In the genomic region with DNA sequence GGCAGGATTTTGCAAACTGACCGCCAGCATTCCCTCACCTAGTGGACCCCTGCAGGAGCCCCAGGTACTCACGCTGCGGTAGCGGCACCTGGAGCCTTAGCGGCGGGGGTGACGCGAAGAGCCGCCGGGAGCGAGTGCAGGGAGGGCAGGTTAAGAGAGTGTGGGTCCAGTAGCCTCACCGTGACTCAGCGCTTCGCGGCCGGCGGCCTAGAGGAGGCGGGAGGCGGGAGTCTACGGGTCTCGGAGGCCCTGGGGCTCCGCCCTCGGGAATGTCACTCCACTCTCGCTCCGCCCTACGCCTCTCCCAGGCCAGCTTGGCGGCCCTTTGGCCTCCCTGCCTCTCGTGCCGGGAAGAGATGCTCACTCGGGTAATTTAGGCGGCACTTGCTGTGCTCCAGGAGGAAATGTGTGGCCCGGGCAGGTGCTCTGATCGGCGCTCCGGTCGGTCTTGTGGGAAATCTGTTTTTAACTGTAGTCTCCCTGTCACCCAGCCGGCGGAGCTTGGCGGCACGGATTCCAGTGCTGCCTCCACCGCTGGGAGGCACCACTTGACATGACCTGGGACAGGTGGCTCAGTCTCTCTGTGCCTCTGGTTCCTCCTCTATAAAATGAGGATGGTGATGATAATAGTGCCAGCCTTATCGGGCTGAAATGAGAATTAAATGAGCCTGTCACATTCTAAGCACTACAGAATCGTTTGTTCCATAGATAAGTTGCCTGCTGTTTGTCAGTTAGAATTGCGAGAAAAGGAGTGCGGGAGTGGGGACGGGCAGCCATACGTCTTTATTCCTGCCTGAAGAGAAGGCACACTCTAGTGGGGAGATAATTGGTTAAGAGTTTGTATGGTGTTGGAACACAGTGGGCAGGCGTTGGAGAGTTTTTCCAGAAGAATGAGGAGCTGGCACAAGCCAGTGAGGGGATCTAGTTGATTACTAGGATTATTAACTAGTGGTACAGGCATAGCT, we compare ENCODE assay signal across 1 cellular context.
A peak's percentile ranks its signal among the peaks of the same experiment; 100 is the strongest.
TF ChIP-seq lines count a peak whose summit lies in the region.

A gene (minus strand): TSS at position 216 of the 965 bp plus-strand sequence. CDS start 2,076 bp downstream, outside the sequence.

TF ChIP-seq in HepG2, 621 proteins besides CTCF, POLR2A, EP300 and RAD21 (continued from another document and continues in another):
- peak; percentile 72 to 88 for TF ChIP-seq MAFK (conservative IDR thresholded peaks at IDR 0.05 in 1 of 2, IDR thresholded peaks at IDR 0.05 in 1 of 2; ENCODE audit: low read length in 2 of 2)
- TF ChIP-seq, protein P1, sequence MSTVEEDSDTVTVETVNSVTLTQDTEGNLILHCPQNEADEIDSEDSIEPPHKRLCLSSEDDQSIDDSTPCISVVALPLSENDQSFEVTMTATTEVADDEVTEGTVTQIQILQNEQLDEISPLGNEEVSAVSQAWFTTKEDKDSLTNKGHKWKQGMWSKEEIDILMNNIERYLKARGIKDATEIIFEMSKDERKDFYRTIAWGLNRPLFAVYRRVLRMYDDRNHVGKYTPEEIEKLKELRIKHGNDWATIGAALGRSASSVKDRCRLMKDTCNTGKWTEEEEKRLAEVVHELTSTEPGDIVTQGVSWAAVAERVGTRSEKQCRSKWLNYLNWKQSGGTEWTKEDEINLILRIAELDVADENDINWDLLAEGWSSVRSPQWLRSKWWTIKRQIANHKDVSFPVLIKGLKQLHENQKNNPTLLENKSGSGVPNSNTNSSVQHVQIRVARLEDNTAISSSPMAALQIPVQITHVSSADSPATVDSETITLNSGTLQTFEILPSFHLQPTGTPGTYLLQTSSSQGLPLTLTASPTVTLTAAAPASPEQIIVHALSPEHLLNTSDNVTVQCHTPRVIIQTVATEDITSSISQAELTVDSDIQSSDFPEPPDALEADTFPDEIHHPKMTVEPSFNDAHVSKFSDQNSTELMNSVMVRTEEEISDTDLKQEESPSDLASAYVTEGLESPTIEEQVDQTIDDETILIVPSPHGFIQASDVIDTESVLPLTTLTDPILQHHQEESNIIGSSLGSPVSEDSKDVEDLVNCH (CRISPR knock-in tag; IDR thresholded peaks at IDR 0.05): no peak
- TF ChIP-seq, protein P2, sequence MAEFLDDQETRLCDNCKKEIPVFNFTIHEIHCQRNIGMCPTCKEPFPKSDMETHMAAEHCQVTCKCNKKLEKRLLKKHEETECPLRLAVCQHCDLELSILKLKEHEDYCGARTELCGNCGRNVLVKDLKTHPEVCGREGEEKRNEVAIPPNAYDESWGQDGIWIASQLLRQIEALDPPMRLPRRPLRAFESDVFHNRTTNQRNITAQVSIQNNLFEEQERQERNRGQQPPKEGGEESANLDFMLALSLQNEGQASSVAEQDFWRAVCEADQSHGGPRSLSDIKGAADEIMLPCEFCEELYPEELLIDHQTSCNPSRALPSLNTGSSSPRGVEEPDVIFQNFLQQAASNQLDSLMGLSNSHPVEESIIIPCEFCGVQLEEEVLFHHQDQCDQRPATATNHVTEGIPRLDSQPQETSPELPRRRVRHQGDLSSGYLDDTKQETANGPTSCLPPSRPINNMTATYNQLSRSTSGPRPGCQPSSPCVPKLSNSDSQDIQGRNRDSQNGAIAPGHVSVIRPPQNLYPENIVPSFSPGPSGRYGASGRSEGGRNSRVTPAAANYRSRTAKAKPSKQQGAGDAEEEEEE (CRISPR knock-in tag; IDR thresholded peaks at IDR 0.05; ENCODE audit: borderline replicate concordance): no peak
- TF ChIP-seq, protein P3, sequence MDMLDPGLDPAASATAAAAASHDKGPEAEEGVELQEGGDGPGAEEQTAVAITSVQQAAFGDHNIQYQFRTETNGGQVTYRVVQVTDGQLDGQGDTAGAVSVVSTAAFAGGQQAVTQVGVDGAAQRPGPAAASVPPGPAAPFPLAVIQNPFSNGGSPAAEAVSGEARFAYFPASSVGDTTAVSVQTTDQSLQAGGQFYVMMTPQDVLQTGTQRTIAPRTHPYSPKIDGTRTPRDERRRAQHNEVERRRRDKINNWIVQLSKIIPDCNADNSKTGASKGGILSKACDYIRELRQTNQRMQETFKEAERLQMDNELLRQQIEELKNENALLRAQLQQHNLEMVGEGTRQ (IDR thresholded peaks at IDR 0.05; ENCODE audit: low read depth, low read length): no peak
- TF ChIP-seq, protein P3 (CRISPR knock-in tag; IDR thresholded peaks at IDR 0.05; ENCODE audit: borderline replicate concordance): no peak
- no peak for TF ChIP-seq CEBPB (IDR thresholded peaks at IDR 0.05; ENCODE audit: borderline replicate concordance, low read depth, low read length)
- peak; percentile 38; the same call in 1 of the 2 replicates for TF ChIP-seq NFKB2 (CRISPR knock-in tag; IDR thresholded peaks at IDR 0.05; ENCODE audit: borderline replicate concordance)
- TF ChIP-seq ZNF547 (CRISPR knock-in tag; IDR thresholded peaks at IDR 0.05): no peak
- TF ChIP-seq, protein P4, sequence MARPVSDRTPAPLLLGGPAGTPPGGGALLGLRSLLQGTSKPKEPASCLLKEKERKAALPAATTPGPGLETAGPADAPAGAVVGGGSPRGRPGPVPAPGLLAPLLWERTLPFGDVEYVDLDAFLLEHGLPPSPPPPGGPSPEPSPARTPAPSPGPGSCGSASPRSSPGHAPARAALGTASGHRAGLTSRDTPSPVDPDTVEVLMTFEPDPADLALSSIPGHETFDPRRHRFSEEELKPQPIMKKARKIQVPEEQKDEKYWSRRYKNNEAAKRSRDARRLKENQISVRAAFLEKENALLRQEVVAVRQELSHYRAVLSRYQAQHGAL (CRISPR knock-in tag; IDR thresholded peaks at IDR 0.05; ENCODE audit: not compliant biosample characterization): no peak
- TF ChIP-seq PAWR (CRISPR knock-in tag; IDR thresholded peaks at IDR 0.05; ENCODE audit: borderline replicate concordance): no peak
- TF ChIP-seq RBFOX2 (IDR thresholded peaks at IDR 0.05; ENCODE audit: low read depth, low read length): peak; percentile 65
- no peak for TF ChIP-seq MIER3 (CRISPR knock-in tag; IDR thresholded peaks at IDR 0.05; ENCODE audit: borderline replicate concordance)
- TF ChIP-seq, protein P5, sequence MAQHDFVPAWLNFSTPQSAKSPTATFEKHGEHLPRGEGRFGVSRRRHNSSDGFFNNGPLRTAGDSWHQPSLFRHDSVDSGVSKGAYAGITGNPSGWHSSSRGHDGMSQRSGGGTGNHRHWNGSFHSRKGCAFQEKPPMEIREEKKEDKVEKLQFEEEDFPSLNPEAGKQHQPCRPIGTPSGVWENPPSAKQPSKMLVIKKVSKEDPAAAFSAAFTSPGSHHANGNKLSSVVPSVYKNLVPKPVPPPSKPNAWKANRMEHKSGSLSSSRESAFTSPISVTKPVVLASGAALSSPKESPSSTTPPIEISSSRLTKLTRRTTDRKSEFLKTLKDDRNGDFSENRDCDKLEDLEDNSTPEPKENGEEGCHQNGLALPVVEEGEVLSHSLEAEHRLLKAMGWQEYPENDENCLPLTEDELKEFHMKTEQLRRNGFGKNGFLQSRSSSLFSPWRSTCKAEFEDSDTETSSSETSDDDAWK (CRISPR knock-in tag; IDR thresholded peaks at IDR 0.05): no peak
- TF ChIP-seq PHB2 (IDR thresholded peaks at IDR 0.05; ENCODE audit: partially characterized antibody): no peak
- TF ChIP-seq MXI1 (IDR thresholded peaks at IDR 0.05; ENCODE audit: borderline replicate concordance, low read depth, low read length): peak; percentile 24; the same call in 1 of the 3 replicates
- TF ChIP-seq KAT8 (CRISPR knock-in tag; IDR thresholded peaks at IDR 0.05): no peak
- no peak for TF ChIP-seq ZFP62 (CRISPR knock-in tag; IDR thresholded peaks at IDR 0.05)
- no peak for TF ChIP-seq HDAC2 (CRISPR knock-in tag; IDR thresholded peaks at IDR 0.05)
- peak; percentile 85; the same call in 1 of the 2 replicates for TF ChIP-seq NFE2 (CRISPR knock-in tag; IDR thresholded peaks at IDR 0.05)
- peak; percentile 41; the same call in 1 of the 2 replicates for TF ChIP-seq TARDBP (CRISPR knock-in tag; IDR thresholded peaks at IDR 0.05)
- TF ChIP-seq ARNTL (CRISPR knock-in tag; IDR thresholded peaks at IDR 0.05): no peak
- TF ChIP-seq SAP130 (CRISPR knock-in tag; IDR thresholded peaks at IDR 0.05; ENCODE audit: low read depth): peak; percentile 65
- TF ChIP-seq ZNF335 (CRISPR knock-in tag; IDR thresholded peaks at IDR 0.05): no peak
- no peak for TF ChIP-seq ZNF878 (CRISPR knock-in tag; IDR thresholded peaks at IDR 0.05)
- TF ChIP-seq MEF2D (CRISPR knock-in tag; IDR thresholded peaks at IDR 0.05): no peak
- TF ChIP-seq ZNF772 (CRISPR knock-in tag; IDR thresholded peaks at IDR 0.05): no peak
- TF ChIP-seq ZNF17 (CRISPR knock-in tag; IDR thresholded peaks at IDR 0.05): no peak
- no peak for TF ChIP-seq SOX6 (IDR thresholded peaks at IDR 0.05)
- TF ChIP-seq SOX6 (CRISPR knock-in tag; IDR thresholded peaks at IDR 0.05): no peak
- 0 out of 2 replicates have a peak, but pooled peaks have one; percentile 52 for TF ChIP-seq KDM2A (CRISPR knock-in tag; IDR thresholded peaks at IDR 0.05; ENCODE audit: borderline replicate concordance, low read depth)
- no peak for TF ChIP-seq RFXAP (CRISPR knock-in tag; IDR thresholded peaks at IDR 0.05; ENCODE audit: borderline replicate concordance)
- TF ChIP-seq PAF1 (CRISPR knock-in tag; IDR thresholded peaks at IDR 0.05): no peak
- TF ChIP-seq MAZ (IDR thresholded peaks at IDR 0.05; ENCODE audit: borderline replicate concordance, low read depth, low read length): no peak
- TF ChIP-seq MAZ (CRISPR knock-in tag; IDR thresholded peaks at IDR 0.05; ENCODE audit: low read depth): peak; percentile 38; the same call in 1 of the 2 replicates
- no peak for TF ChIP-seq GABPA (IDR thresholded peaks at IDR 0.05; ENCODE audit: low read depth, low read length)
- no peak for TF ChIP-seq GABPA (CRISPR knock-in tag; IDR thresholded peaks at IDR 0.05; ENCODE audit: low read depth)
- TF ChIP-seq, protein P6, sequence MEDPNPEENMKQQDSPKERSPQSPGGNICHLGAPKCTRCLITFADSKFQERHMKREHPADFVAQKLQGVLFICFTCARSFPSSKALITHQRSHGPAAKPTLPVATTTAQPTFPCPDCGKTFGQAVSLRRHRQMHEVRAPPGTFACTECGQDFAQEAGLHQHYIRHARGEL (CRISPR knock-in tag; IDR thresholded peaks at IDR 0.05): no peak
- no peak for TF ChIP-seq RXRB (CRISPR knock-in tag; IDR thresholded peaks at IDR 0.05; ENCODE audit: borderline replicate concordance)
- TF ChIP-seq ZNF556 (CRISPR knock-in tag; IDR thresholded peaks at IDR 0.05; ENCODE audit: borderline replicate concordance): peak; percentile 82; the same call in 1 of the 2 replicates
- TF ChIP-seq AGO1 (IDR thresholded peaks at IDR 0.05; ENCODE audit: low read depth, low read length, poor library complexity, severe bottlenecking): peak; percentile 60
- TF ChIP-seq, protein P7, sequence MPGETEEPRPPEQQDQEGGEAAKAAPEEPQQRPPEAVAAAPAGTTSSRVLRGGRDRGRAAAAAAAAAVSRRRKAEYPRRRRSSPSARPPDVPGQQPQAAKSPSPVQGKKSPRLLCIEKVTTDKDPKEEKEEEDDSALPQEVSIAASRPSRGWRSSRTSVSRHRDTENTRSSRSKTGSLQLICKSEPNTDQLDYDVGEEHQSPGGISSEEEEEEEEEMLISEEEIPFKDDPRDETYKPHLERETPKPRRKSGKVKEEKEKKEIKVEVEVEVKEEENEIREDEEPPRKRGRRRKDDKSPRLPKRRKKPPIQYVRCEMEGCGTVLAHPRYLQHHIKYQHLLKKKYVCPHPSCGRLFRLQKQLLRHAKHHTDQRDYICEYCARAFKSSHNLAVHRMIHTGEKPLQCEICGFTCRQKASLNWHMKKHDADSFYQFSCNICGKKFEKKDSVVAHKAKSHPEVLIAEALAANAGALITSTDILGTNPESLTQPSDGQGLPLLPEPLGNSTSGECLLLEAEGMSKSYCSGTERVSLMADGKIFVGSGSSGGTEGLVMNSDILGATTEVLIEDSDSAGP (CRISPR knock-in tag; IDR thresholded peaks at IDR 0.05; ENCODE audit: borderline replicate concordance): peak; percentile 61; the same call in 1 of the 2 replicates
- no peak for TF ChIP-seq KAT7 (CRISPR knock-in tag; IDR thresholded peaks at IDR 0.05; ENCODE audit: borderline replicate concordance)
- TF ChIP-seq RXRA (CRISPR knock-in tag; IDR thresholded peaks at IDR 0.05): no peak
- no peak for TF ChIP-seq SIN3A (IDR thresholded peaks at IDR 0.05; ENCODE audit: borderline replicate concordance, low read depth, low read length)
- TF ChIP-seq, protein P8, sequence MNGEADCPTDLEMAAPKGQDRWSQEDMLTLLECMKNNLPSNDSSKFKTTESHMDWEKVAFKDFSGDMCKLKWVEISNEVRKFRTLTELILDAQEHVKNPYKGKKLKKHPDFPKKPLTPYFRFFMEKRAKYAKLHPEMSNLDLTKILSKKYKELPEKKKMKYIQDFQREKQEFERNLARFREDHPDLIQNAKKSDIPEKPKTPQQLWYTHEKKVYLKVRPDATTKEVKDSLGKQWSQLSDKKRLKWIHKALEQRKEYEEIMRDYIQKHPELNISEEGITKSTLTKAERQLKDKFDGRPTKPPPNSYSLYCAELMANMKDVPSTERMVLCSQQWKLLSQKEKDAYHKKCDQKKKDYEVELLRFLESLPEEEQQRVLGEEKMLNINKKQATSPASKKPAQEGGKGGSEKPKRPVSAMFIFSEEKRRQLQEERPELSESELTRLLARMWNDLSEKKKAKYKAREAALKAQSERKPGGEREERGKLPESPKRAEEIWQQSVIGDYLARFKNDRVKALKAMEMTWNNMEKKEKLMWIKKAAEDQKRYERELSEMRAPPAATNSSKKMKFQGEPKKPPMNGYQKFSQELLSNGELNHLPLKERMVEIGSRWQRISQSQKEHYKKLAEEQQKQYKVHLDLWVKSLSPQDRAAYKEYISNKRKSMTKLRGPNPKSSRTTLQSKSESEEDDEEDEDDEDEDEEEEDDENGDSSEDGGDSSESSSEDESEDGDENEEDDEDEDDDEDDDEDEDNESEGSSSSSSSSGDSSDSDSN (CRISPR knock-in tag; IDR thresholded peaks at IDR 0.05): peak; percentile 83
- TF ChIP-seq ZBTB38 (CRISPR knock-in tag; IDR thresholded peaks at IDR 0.05): no peak
- no peak for TF ChIP-seq ZNF589 (CRISPR knock-in tag; conservative IDR thresholded peaks at IDR 0.05)
